Comparison of ENCODE assay signal across 10 cellular contexts in the genomic region with DNA sequence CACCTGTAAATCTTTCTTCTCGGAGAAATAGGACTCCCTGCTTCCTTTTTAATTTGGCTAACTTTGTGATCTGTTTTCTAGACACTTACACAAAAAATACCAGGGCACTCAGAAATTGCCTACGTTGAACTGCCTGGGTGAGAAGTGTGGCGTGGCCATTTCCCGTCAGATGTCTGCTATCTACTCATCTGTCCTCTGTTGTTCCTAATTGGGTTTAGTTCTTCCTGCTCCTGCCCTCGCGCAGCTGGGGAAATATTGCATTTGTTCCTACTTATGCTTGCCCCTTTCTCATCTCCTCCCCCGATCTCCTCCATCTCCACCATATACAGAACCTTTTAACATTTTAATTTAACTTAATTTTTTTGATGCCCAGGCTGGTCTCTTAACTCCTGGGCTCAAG. TPM values are rescaled to one million over a fixed set of nuclear protein-coding genes. Genes with fewer than 3 reads are reported as not detected.
DNase-seq lines count a peak whose midpoint lies in the region; ATAC-seq and TF ChIP-seq lines count a peak whose summit lies in the region.
"Had no signal": no experiment of that assay in that cellular context is flagged by ENCODE, and none has a peak within 500 bp of the region (broad histone marks: within the 10 kb centered on the region; RNA-seq: fewer than 3 reads in every experiment).

No MANE protein-coding gene starts in this region.

- peak overlapping the region; percentile 76 for H3K27ac Mint-ChIP-seq in activated naive CD4-positive, alpha-beta T cell treated with anti-CD3 and anti-CD28 coated beads for 36 hours
- peak overlapping the region; percentile 74 to 92 for H3K27ac Mint-ChIP-seq in stimulated activated naive CD8-positive, alpha-beta T cell treated with anti-CD3 and anti-CD28 coated beads, Interleukin-15, amount 100 ng/mL, for 72 hours
- H3K27ac Mint-ChIP-seq in endothelial cell (ENCODE audit: unreplicated experiment), result no peak overlapping the region

- no peak overlapping the region for H3K4me3 ChIP-seq in Peyer's patch
- no peak overlapping the region for H3K4me3 ChIP-seq in breast epithelium
- H3K4me3 ChIP-seq: ascending aorta had no signal

- H3K27me3 ChIP-seq in Peyer's patch (no peaks in the 10 kb centered on the region), breast epithelium (no peaks in the 10 kb centered on the region)
- H3K27me3 ChIP-seq: ascending aorta had no signal

- H3K9me3 ChIP-seq in Peyer's patch, result no peaks in the 10 kb centered on the region
- H3K9me3 ChIP-seq in breast epithelium, result no peaks in the 10 kb centered on the region
- H3K9me3 ChIP-seq: ascending aorta had no signal

- H3K36me3 ChIP-seq in Peyer's patch, result peaks cover 0 to 6% (median 0%) of the 10 kb centered on the region in 3 donors
- H3K36me3 ChIP-seq in breast epithelium, result no peaks in the 10 kb centered on the region

- H3K27ac ChIP-seq in Peyer's patch (peak overlapping the region; percentile 47 to 70 (median 60)), breast epithelium (peak overlapping the region; percentile 72 to 90)
- H3K27ac ChIP-seq: ascending aorta had no signal

- ATAC-seq in stimulated activated naive CD8-positive, alpha-beta T cell treated with anti-CD3 and anti-CD28 coated beads, Interleukin-15, amount 100 ng/mL, for 72 hours, result no peak
- no peak for ATAC-seq in GM19035 (IDR thresholded peaks at IDR 0.05; ENCODE audit: unreplicated experiment)

- DNase-seq in activated naive CD4-positive, alpha-beta T cell treated with anti-CD3 and anti-CD28 coated beads for 36 hours, result peak; percentile 30
- DNase-seq in activated naive CD4-positive, alpha-beta T cell (lab: John Stamatoyannopoulos, UW), result no peak
- DNase-seq in Peyer's patch, result peak in 2 of 3 donors; percentile 61 to 66
- no peak for DNase-seq in breast epithelium (ENCODE audit: low spot score in 2 of 2)
- no peak for DNase-seq in stimulated activated naive CD8-positive, alpha-beta T cell treated with anti-CD3 and anti-CD28 coated beads, Interleukin-15, amount 100 ng/mL, for 72 hours
- no peak for DNase-seq in activated CD4-positive, CD25-positive, alpha-beta regulatory T cell treated with anti-CD3 and anti-CD28 coated beads, Interleukin-2, amount 50 U/mL, for 72 hours
- DNase-seq in endothelial cell (ENCODE audit: low spot score), result no peak
- DNase-seq: NCI-H446 treated with DMSO at 0.1 percent for 48 hours had no signal

- TF ChIP-seq CTCF in Peyer's patch (IDR thresholded peaks at IDR 0.05), result no peak
- TF ChIP-seq CTCF in breast epithelium (IDR thresholded peaks at IDR 0.05), result no peak
- TF ChIP-seq CTCF in endothelial cell (IDR thresholded peaks at IDR 0.05; ENCODE audit: unreplicated experiment), result no peak

- intact Hi-C loops in activated naive CD4-positive, alpha-beta T cell treated with anti-CD3 and anti-CD28 coated beads for 36 hours (cut with micrococcal nuclease), result loop anchor here (1.0 kb wide), 4 partner anchors 11 to 55 kb away; no protein-coding TSS in a partner anchor
- intact Hi-C loops in breast epithelium (cut with DNase I; ENCODE audit: low total_unique reads), result no loop called here

- H3K4me1 Mint-ChIP-seq in activated naive CD4-positive, alpha-beta T cell treated with anti-CD3 and anti-CD28 coated beads for 36 hours (ENCODE audit: low read depth), result peaks cover 32% of the 10 kb centered on the region
- H3K4me1 Mint-ChIP-seq in stimulated activated naive CD8-positive, alpha-beta T cell treated with anti-CD3 and anti-CD28 coated beads, Interleukin-15, amount 100 ng/mL, for 72 hours, result peaks cover 50% of the 10 kb centered on the region
- H3K4me1 Mint-ChIP-seq in endothelial cell (ENCODE audit: unreplicated experiment), result peaks cover 11% of the 10 kb centered on the region

- no peak overlapping the region for H3K4me3 Mint-ChIP-seq in activated naive CD4-positive, alpha-beta T cell treated with anti-CD3 and anti-CD28 coated beads for 36 hours
- peak overlapping the region; percentile 67 to 70 for H3K4me3 Mint-ChIP-seq in stimulated activated naive CD8-positive, alpha-beta T cell treated with anti-CD3 and anti-CD28 coated beads, Interleukin-15, amount 100 ng/mL, for 72 hours
- H3K4me3 Mint-ChIP-seq in endothelial cell (ENCODE audit: unreplicated experiment), result no peak overlapping the region

- no peaks in the 10 kb centered on the region for H3K9me3 Mint-ChIP-seq in activated naive CD4-positive, alpha-beta T cell treated with anti-CD3 and anti-CD28 coated beads for 36 hours
- no peaks in the 10 kb centered on the region for H3K9me3 Mint-ChIP-seq in stimulated activated naive CD8-positive, alpha-beta T cell treated with anti-CD3 and anti-CD28 coated beads, Interleukin-15, amount 100 ng/mL, for 72 hours
- peaks cover 4% of the 10 kb centered on the region for H3K9me3 Mint-ChIP-seq in endothelial cell (ENCODE audit: unreplicated experiment)

- H3K36me3 Mint-ChIP-seq in activated naive CD4-positive, alpha-beta T cell treated with anti-CD3 and anti-CD28 coated beads for 36 hours (ENCODE audit: low read depth), result no peaks in the 10 kb centered on the region
- peaks cover 10% of the 10 kb centered on the region for H3K36me3 Mint-ChIP-seq in endothelial cell (ENCODE audit: low read depth, unreplicated experiment)

- H3K27me3 Mint-ChIP-seq in activated naive CD4-positive, alpha-beta T cell treated with anti-CD3 and anti-CD28 coated beads for 36 hours (ENCODE audit: low read depth), result no peaks in the 10 kb centered on the region
- no peaks in the 10 kb centered on the region for H3K27me3 Mint-ChIP-seq in stimulated activated naive CD8-positive, alpha-beta T cell treated with anti-CD3 and anti-CD28 coated beads, Interleukin-15, amount 100 ng/mL, for 72 hours
- H3K27me3 Mint-ChIP-seq in endothelial cell (ENCODE audit: unreplicated experiment), result peaks cover 5% of the 10 kb centered on the region

- no peak for TF ChIP-seq POLR2A in Peyer's patch (IDR thresholded peaks at IDR 0.05)
- no peak for TF ChIP-seq POLR2A in breast epithelium (IDR thresholded peaks at IDR 0.05)

- H3K4me1 ChIP-seq in Peyer's patch, result peaks cover 0 to 14% (median 2%) of the 10 kb centered on the region in 4 donors
- H3K4me1 ChIP-seq in breast epithelium, result no peaks in the 10 kb centered on the region

- CTCF ChIA-PET in activated naive CD4-positive, alpha-beta T cell treated with anti-CD3 and anti-CD28 coated beads for 36 hours (lab: Charles Lee), result interaction anchor here (0.7 to 3.6 kb wide), 4 partner anchors 9 to 96 kb away, joined by 3 to 18 read pairs (median 4); no protein-coding TSS in a partner anchor

RNA-seq across cellular contexts. Expression of a gene that starts 55.1 kb away (rescaled TPM):
- 1 to 10 TPM; 3.9 to 4.2 TPM for total RNA-seq in activated naive CD4-positive, alpha-beta T cell treated with anti-CD3 and anti-CD28 coated beads for 36 hours
- total RNA-seq in Peyer's patch, result 10 to 100 TPM; 23.1 to 63.0 (median 39.0) TPM
- 10 to 100 TPM; 22.0 to 31.4 (median 31.3) TPM for total RNA-seq in breast epithelium
- total RNA-seq in endothelial cell (ENCODE audit: unreplicated experiment), result 9.0 TPM

Comparison
In these comparisons a context has a peak if more than half of its experiments do, and no peak if none do; other contexts are left out.
1. DNase-seq: peak in activated naive CD4-positive, alpha-beta T cell treated with anti-CD3 and anti-CD28 coated beads for 36 hours (single experiment) and Peyer's patch (2 of 3); none in activated naive CD4-positive, alpha-beta T cell (0 of 4), breast epithelium (0 of 2), stimulated activated naive CD8-positive, alpha-beta T cell treated with anti-CD3 and anti-CD28 coated beads, Interleukin-15, amount 100 ng/mL, for 72 hours (0 of 2), activated CD4-positive, CD25-positive, alpha-beta regulatory T cell treated with anti-CD3 and anti-CD28 coated beads, Interleukin-2, amount 50 U/mL, for 72 hours (single experiment) and endothelial cell (single experiment).
2. H3K4me3 Mint-ChIP-seq: peak in stimulated activated naive CD8-positive, alpha-beta T cell treated with anti-CD3 and anti-CD28 coated beads, Interleukin-15, amount 100 ng/mL, for 72 hours (2 of 2); none in activated naive CD4-positive, alpha-beta T cell treated with anti-CD3 and anti-CD28 coated beads for 36 hours (single experiment) and endothelial cell (single experiment).